ENCODE assay signal across 18 cellular contexts in genomic region chr15:25068696-25069095, GRCh38.
"Had no signal": no experiment of that assay in that cellular context is flagged by ENCODE, and none has a peak within 500 bp of the region (broad histone marks: within the 10 kb centered on the region; RNA-seq: fewer than 3 reads in every experiment).

No MANE protein-coding gene starts in this region.

- ATAC-seq: esophagus mucosa, left ventricle myocardium superior had no signal

- DNase-seq: activated CD4-positive, alpha-beta memory T cell treated with anti-CD3 and anti-CD28 coated beads, Interleukin-2, amount 10 ng/mL, durations not matched to agents 7 days and 5 days; activated CD4-positive, alpha-beta T cell treated with anti-CD3 and anti-CD28 coated beads for 48 hours; activated effector memory CD4-positive, alpha-beta T cell treated with anti-CD3 and anti-CD28 coated beads, Interleukin-2, amount 50 U/mL, for 16 hours; activated naive CD4-positive, alpha-beta T cell treated with anti-CD3 and anti-CD28 coated beads, Interleukin-2, amount 10 ng/mL, durations not matched to agents 7 days and 5 days; effector CD8-positive, alpha-beta T cell; foreskin melanocyte; glutamatergic neuron; hippocampal formation; left ventricle myocardium superior; naive B cell; stimulated activated CD4-positive, alpha-beta T cell treated with anti-CD3 and anti-CD28 coated beads, Interleukin-4, amount 100 ng/mL, for 1 hour; stimulated activated naive CD4-positive, alpha-beta T cell; thyroid gland had no signal

- H3K4me1 ChIP-seq: spleen, thyroid gland had no signal

- H3K27me3 Mint-ChIP-seq: activated CD4-positive, alpha-beta memory T cell treated with anti-CD3 and anti-CD28 coated beads, Interleukin-2, amount 10 ng/mL, durations not matched to agents 7 days and 5 days; activated naive CD4-positive, alpha-beta T cell treated with anti-CD3 and anti-CD28 coated beads, Interleukin-2, amount 10 ng/mL, durations not matched to agents 7 days and 5 days; dendritic cell treated with granulocyte-macrophage colony-stimulating factor and Interleukin-4, amounts not matched to agents 40 ng/mL and 50 ng/mL, for 4 days; memory B cell; naive B cell had no signal

- H3K4me3 ChIP-seq: thyroid gland had no signal

- H3K27ac Mint-ChIP-seq: activated CD4-positive, alpha-beta memory T cell treated with anti-CD3 and anti-CD28 coated beads, Interleukin-2, amount 10 ng/mL, durations not matched to agents 7 days and 5 days; dendritic cell treated with granulocyte-macrophage colony-stimulating factor and Interleukin-4, amounts not matched to agents 40 ng/mL and 50 ng/mL, for 4 days; memory B cell; naive B cell had no signal

- H3K27ac ChIP-seq: spleen, thyroid gland had no signal

- H3K4me3 Mint-ChIP-seq: activated CD4-positive, alpha-beta memory T cell treated with anti-CD3 and anti-CD28 coated beads, Interleukin-2, amount 10 ng/mL, durations not matched to agents 7 days and 5 days; activated naive CD4-positive, alpha-beta T cell treated with anti-CD3 and anti-CD28 coated beads, Interleukin-2, amount 10 ng/mL, durations not matched to agents 7 days and 5 days; dendritic cell treated with granulocyte-macrophage colony-stimulating factor and Interleukin-4, amounts not matched to agents 40 ng/mL and 50 ng/mL, for 4 days; memory B cell; neural crest cell had no signal

- H3K27me3 ChIP-seq: spleen, thyroid gland had no signal

- H3K4me1 Mint-ChIP-seq: activated CD4-positive, alpha-beta memory T cell treated with anti-CD3 and anti-CD28 coated beads, Interleukin-2, amount 10 ng/mL, durations not matched to agents 7 days and 5 days; activated naive CD4-positive, alpha-beta T cell treated with anti-CD3 and anti-CD28 coated beads, Interleukin-2, amount 10 ng/mL, durations not matched to agents 7 days and 5 days; memory B cell; naive B cell; neural crest cell had no signal
